ENCODE assay signal across 22 cellular contexts in the genomic region with DNA sequence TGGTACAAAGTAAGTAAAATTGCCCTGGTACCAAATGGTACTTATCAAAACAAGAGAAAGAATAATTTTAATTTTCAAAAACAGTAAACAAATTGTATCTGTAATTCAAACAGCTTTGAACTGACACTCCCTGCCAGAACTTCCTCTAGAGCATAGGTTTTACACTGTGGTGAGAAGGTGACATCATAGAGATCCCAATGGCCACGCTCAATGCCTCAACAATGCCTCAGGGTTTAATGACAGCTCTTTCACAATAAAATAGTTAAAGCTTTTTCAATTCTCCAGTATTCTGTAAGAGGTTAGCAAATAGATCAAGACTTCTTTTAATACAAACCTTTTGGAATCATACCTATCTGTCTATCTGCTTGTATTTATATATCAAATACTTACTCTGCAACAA.
DNase-seq lines count a peak whose midpoint lies in the region; ATAC-seq and TF ChIP-seq lines count a peak whose summit lies in the region.
"Had no signal": no experiment of that assay in that cellular context is flagged by ENCODE, and none has a peak within 500 bp of the region (broad histone marks: within the 10 kb centered on the region; RNA-seq: fewer than 3 reads in every experiment).

No MANE protein-coding gene starts in this region.

- WGBS in GM23248 (ENCODE audit: low coverage in 1 of 2, low lambda C conversion rate in 2 of 2, missing lambda C conversion rate in 2 of 2), 2 experiments: 69 to 87% methylated on average over 1 of the region's 1 CpG
- 62 to 63% methylated on average over 1 of the region's 1 CpG for whole genome bisulfite sequencing in heart right ventricle, 2 donors

- H3K9me2 ChIP-seq in GM23248 (ENCODE audit: insufficient read depth): no peaks in the 10 kb centered on the region

- H3K4me1 ChIP-seq in GM23248 (ENCODE audit: insufficient read depth) (no peaks in the 10 kb centered on the region), heart right ventricle (no peaks in the 10 kb centered on the region)
- H3K4me1 ChIP-seq: left ventricle myocardium inferior, spleen, vagina had no signal

- no peak overlapping the region for H3K4me2 ChIP-seq in GM23248 (ENCODE audit: unreplicated experiment)

- no peaks in the 10 kb centered on the region for H3K27me3 ChIP-seq in GM23248 (replicated peaks; ENCODE audit: insufficient read depth)
- no peaks in the 10 kb centered on the region for H3K27me3 ChIP-seq in heart right ventricle
- H3K27me3 ChIP-seq: neutrophil, spleen, vagina had no signal

- ATAC-seq in esophagus mucosa (peak; percentile 59), GM18502 (IDR thresholded peaks at IDR 0.05; ENCODE audit: poor library complexity, unreplicated experiment) (no peak), heart right ventricle (no peak), HG03520 (IDR thresholded peaks at IDR 0.05; ENCODE audit: unreplicated experiment) (no peak)
- ATAC-seq: K562 had no signal

- intact Hi-C loops in heart right ventricle (cut with DNase I): no loop called here

- H3K79me2 ChIP-seq in GM23248 (ENCODE audit: insufficient read depth): no peaks in the 10 kb centered on the region

- no peak for TF ChIP-seq CTCF in heart right ventricle (IDR thresholded peaks at IDR 0.05)

- H3K27ac ChIP-seq in GM23248 (no peak overlapping the region), heart right ventricle (no peak overlapping the region)
- H3K27ac ChIP-seq: left ventricle myocardium inferior, neutrophil, spleen, vagina had no signal

- in situ Hi-C loops in GM23248 (cut with MboI): no loop called here

- no peak overlapping the region for H3K9ac ChIP-seq in GM23248

- H3F3A ChIP-seq in GM23248 (ENCODE audit: insufficient read depth): no peaks in the 10 kb centered on the region

- no peak overlapping the region for H2AFZ ChIP-seq in GM23248

- H3K36me3 ChIP-seq in GM23248 (ENCODE audit: low read depth): no peaks in the 10 kb centered on the region
- no peaks in the 10 kb centered on the region for H3K36me3 ChIP-seq in heart right ventricle
- H3K36me3 ChIP-seq: left ventricle myocardium inferior, neutrophil, spleen, vagina had no signal

- H4K20me1 ChIP-seq in GM23248 (ENCODE audit: insufficient read depth): no peaks in the 10 kb centered on the region

- H3K4me3 ChIP-seq in GM23248 (no peak overlapping the region), heart right ventricle (no peak overlapping the region)
- H3K4me3 ChIP-seq: K562, left ventricle myocardium inferior, spleen, vagina had no signal

- no peaks in the 10 kb centered on the region for H3K9me3 ChIP-seq in GM23248 (ENCODE audit: low read depth)
- no peaks in the 10 kb centered on the region for H3K9me3 ChIP-seq in heart right ventricle
- H3K9me3 ChIP-seq: left ventricle myocardium inferior, neutrophil, vagina had no signal

- DNase-seq in AML-193 (lab: John Stamatoyannopoulos, UW) (peak; percentile 65 to 74), GM23248 (peak; percentile 22), OCI-M1 (lab: John Stamatoyannopoulos, UW) (peak; percentile 9), heart right ventricle (no peak)
- no peak for DNase-seq in NK-92 treated with Interleukin-12 subunit alpha and Interleukin-12 subunit beta, amount 100 ng/mL, for 24 hours (lab: John Stamatoyannopoulos, UW)
- DNase-seq: activated CD4-positive, alpha-beta T cell treated with anti-CD3 and anti-CD28 coated beads, Interleukin-2, amount 10 ng/mL, durations not matched to agents 7 days and 5 days; anterior cingulate cortex; CD4-positive, alpha-beta T cell; cerebellar nuclear complex; DMS153; head of caudate nucleus; left ventricle myocardium inferior; NCI-H2107; NCI-H526 treated with DMSO at 0.1 percent for 48 hours; spleen; SW 1271 had no signal

Comparison
In these comparisons a context has a peak if more than half of its experiments do, and no peak if none do; other contexts are left out.
1. DNase-seq: peak in AML-193 (2 of 2), GM23248 (single experiment) and OCI-M1 (single experiment); none in NK-92 treated with Interleukin-12 subunit alpha and Interleukin-12 subunit beta, amount 100 ng/mL, for 24 hours (single experiment) and heart right ventricle (0 of 2).